ENCODE assay signal across 9 cellular contexts in the genomic region with DNA sequence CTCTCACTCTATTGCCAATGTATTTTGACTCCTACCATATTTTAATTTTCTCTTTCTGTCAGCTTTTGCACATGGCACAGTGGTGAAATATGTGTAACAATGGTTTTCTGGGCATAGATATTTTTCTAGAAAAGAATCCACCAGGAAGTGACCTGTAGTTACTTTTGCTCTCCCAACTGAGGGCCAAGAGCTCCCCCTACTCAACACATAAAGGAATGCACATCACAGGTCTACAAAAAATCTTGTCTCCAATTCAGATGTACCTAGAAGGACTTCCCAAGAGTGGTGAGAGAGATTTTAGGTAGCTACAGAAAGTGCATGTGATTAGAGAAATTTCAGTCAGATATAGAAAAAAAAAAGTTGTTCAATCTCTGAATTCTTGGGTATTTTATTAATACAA. TPM values are rescaled to one million over a fixed set of nuclear protein-coding genes. Genes with fewer than 3 reads are reported as not detected.
DNase-seq lines count a peak whose midpoint lies in the region; ATAC-seq, FAIRE-seq and TF ChIP-seq lines count a peak whose summit lies in the region.
"Had no signal": no experiment of that assay in that cellular context is flagged by ENCODE, and none has a peak within 500 bp of the region (broad histone marks: within the 10 kb centered on the region; RNA-seq: fewer than 3 reads in every experiment).

No MANE protein-coding gene starts in this region.

- no peaks in the 10 kb centered on the region for H4K20me1 ChIP-seq in HepG2 (ENCODE audit: insufficient read depth, low read length)

- POLR2A ChIA-PET in HepG2 (lab: Yijun Ruan, JAX): no interaction called here

- intact Hi-C loops in HepG2 (cut with micrococcal nuclease; ENCODE audit: unreplicated experiment): loop anchor here (1.0 to 5.0 kb wide), 3 partner anchors 19 to 503 kb away; no protein-coding TSS in a partner anchor
- intact Hi-C loops in head of caudate nucleus (cut with DNase I): no loop called here

- ATAC-seq in HepG2 (peak; percentile 70), GM19395 (IDR thresholded peaks at IDR 0.05; ENCODE audit: unreplicated experiment) (no peak)

- in situ Hi-C loops in KBM-7 (cut with MboI; ENCODE audit: low pct_unique_long_range_greater_than_20kb, low sequenced_read_pairs) (no loop called here), HepG2 (cut with HindIII; ENCODE audit: extremely low pct_ligation_motif_present, low pct_unique_long_range_greater_than_20kb) (no loop called here)

- H3K79me2 ChIP-seq in HepG2 (ENCODE audit: insufficient read depth, low read length): no peaks in the 10 kb centered on the region

- no peak overlapping the region for H2AFZ ChIP-seq in HepG2 (ENCODE audit: low read length)

- CTCF ChIA-PET in HepG2 (lab: Yijun Ruan, JAX; ENCODE audit: low intra/inter-chr PET ratio, low total read pairs): no interaction called here

- DNase-seq in KBM-7: peak; percentile 17
- DNase-seq in SK-N-DZ (ENCODE audit: low spot score): peak; percentile 61
- peak; percentile 33 for DNase-seq in HepG2 (ENCODE audit: low spot score)
- no peak for DNase-seq in AG08395 (ENCODE audit: low spot score)
- DNase-seq in activated naive CD4-positive, alpha-beta T cell (lab: John Stamatoyannopoulos, UW): no peak
- no peak for DNase-seq in head of caudate nucleus
- DNase-seq: activated naive CD8-positive, alpha-beta T cell treated with anti-CD3 and anti-CD28 coated beads for 36 hours had no signal

- H3K27ac ChIP-seq in HepG2 (ENCODE audit: extremely low read length, insufficient read depth, low read length): no peak overlapping the region

- H3K9me3 ChIP-seq in HepG2 (ENCODE audit: low read length): no peaks in the 10 kb centered on the region

- peak; percentile 38; the same call in 1 of the 3 replicates for TF ChIP-seq CTCF in GM12872 (IDR thresholded peaks at IDR 0.05; ENCODE audit: insufficient read depth, low read depth, low read length)
- peak; percentile 48 for TF ChIP-seq CTCF in HepG2 (CRISPR knock-in tag; IDR thresholded peaks at IDR 0.05)

- TF ChIP-seq EP300 in HepG2 (IDR thresholded peaks at IDR 0.05; ENCODE audit: low read depth in 2 of 2, low read length in 2 of 2): no peak
- no peak for TF ChIP-seq EP300 in HepG2 (CRISPR knock-in tag; IDR thresholded peaks at IDR 0.05; ENCODE audit: borderline replicate concordance)

- H3K4me2 ChIP-seq in HepG2 (ENCODE audit: low read depth, low read length): no peak overlapping the region

- H3K27me3 ChIP-seq in HepG2 (ENCODE audit: control insufficient read depth in 1 of 2, insufficient read depth in 2 of 2, low read length in 2 of 2): no peaks in the 10 kb centered on the region

- no peak overlapping the region for H3K4me3 ChIP-seq in HepG2 (replicated peaks in 1 of 3; ENCODE audit: insufficient read depth in 1 of 3, low read depth in 2 of 3, low read length in 3 of 3)

- no peaks in the 10 kb centered on the region for H3K36me3 ChIP-seq in HepG2 (replicated peaks in 1 of 2; ENCODE audit: control insufficient read depth in 1 of 2, insufficient read depth in 2 of 2, low read length in 2 of 2)

- peak; percentile 60 for FAIRE-seq in HepG2 (lab: Jason Lieb, UNC)

- H3K4me1 ChIP-seq in HepG2 (ENCODE audit: insufficient read depth, low read length): no peaks in the 10 kb centered on the region

- BruUV-seq in HepG2 (replicated peaks; lab: Mats Ljungman, UMichigan): no TSS peak

- H3K9ac ChIP-seq in HepG2 (ENCODE audit: insufficient read depth, low read depth, low read length): no peak overlapping the region

- TF ChIP-seq RAD21 in HepG2 (CRISPR knock-in tag; IDR thresholded peaks at IDR 0.05): peak; percentile 23; the same call in 1 of the 2 replicates

- no peak for TF ChIP-seq POLR2A in HepG2 (IDR thresholded peaks at IDR 0.05; ENCODE audit: insufficient read depth in 1 of 2, low read depth in 2 of 2, low read length in 2 of 2)

TF ChIP-seq in HepG2, 621 proteins besides CTCF, POLR2A, EP300 and RAD21:
- TF ChIP-seq ELF3 (CRISPR knock-in tag; IDR thresholded peaks at IDR 0.05) (peak; percentile 49; the same call in 1 of the 2 replicates), STAG1 (CRISPR knock-in tag; IDR thresholded peaks at IDR 0.05) (peak; percentile 58), TAF1 (CRISPR knock-in tag; IDR thresholded peaks at IDR 0.05) (no peak), GABPA (IDR thresholded peaks at IDR 0.05; ENCODE audit: low read depth, low read length) (no peak), GABPA (CRISPR knock-in tag; IDR thresholded peaks at IDR 0.05; ENCODE audit: low read depth) (peak; percentile 15; the same call in 1 of the 2 replicates), SMC3 (IDR thresholded peaks at IDR 0.05; ENCODE audit: low read length) (0 out of 2 replicates have a peak, but pooled peaks have one; percentile 11)
- TF ChIP-seq, protein P1, sequence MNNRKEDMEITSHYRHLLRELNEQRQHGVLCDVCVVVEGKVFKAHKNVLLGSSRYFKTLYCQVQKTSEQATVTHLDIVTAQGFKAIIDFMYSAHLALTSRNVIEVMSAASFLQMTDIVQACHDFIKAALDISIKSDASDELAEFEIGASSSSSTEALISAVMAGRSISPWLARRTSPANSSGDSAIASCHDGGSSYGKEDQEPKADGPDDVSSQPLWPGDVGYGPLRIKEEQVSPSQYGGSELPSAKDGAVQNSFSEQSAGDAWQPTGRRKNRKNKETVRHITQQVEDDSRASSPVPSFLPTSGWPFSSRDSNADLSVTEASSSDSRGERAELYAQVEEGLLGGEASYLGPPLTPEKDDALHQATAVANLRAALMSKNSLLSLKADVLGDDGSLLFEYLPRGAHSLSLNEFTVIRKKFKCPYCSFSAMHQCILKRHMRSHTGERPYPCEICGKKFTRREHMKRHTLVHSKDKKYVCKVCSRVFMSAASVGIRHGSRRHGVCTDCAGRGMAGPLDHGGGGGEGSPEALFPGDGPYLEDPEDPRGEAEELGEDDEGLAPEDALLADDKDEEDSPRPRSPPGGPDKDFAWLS (CRISPR knock-in tag; IDR thresholded peaks at IDR 0.05; ENCODE audit: borderline replicate concordance): no peak
TF ChIP-seq in HepG2: peak in this region for 4.

RNA-seq across cellular contexts. Expression of a gene that starts 15.6 kb away (rescaled TPM):
- polyA plus RNA-seq in SK-N-DZ (2014; cell fraction: cytosol; rRNA removed): 0.82 TPM in 1 of 2 replicates, not detected in the other
- not detected in 2 replicates for polyA plus RNA-seq in SK-N-DZ (2014; cell fraction: nucleus; rRNA removed)
- not detected in 2 replicates for total RNA-seq in HepG2 (2016; rRNA removed; fragmentation: Illumina TruSeq; extraction: Trizol)
- total RNA-seq in HepG2 (2016; cell fraction: cytosol; rRNA removed; fragmentation: Illumina TruSeq; extraction: Trizol; ENCODE audit: low read depth): not detected in 2 replicates
- not detected in 2 replicates for total RNA-seq in HepG2 (2016; cell fraction: insoluble cytoplasmic fraction; rRNA removed; fragmentation: Illumina TruSeq; extraction: Trizol)
- total RNA-seq in HepG2 (2016; cell fraction: membrane; rRNA removed; fragmentation: Illumina TruSeq; extraction: Trizol): not detected in 2 replicates
- total RNA-seq in HepG2 (2016; cell fraction: nucleus; rRNA removed; fragmentation: Illumina TruSeq; extraction: Trizol): not detected in 2 replicates
- not detected in 2 replicates for polyA plus RNA-seq in HepG2 (2011; rRNA removed)
- not detected in 2 replicates for polyA plus RNA-seq in HepG2 (2011; cell fraction: cytosol; rRNA removed)
- polyA plus RNA-seq in HepG2 (2011; cell fraction: nucleus; rRNA removed): not detected in 2 replicates
- not detected in 2 replicates for polyA plus RNA-seq in HepG2 (2012)
- polyA plus RNA-seq in HepG2 (2016; cell fraction: cytosol; fragmentation: Illumina TruSeq; extraction: Trizol; ENCODE audit: low read depth): not detected in 2 replicates
- polyA plus RNA-seq in HepG2 (2016; cell fraction: insoluble cytoplasmic fraction; fragmentation: Illumina TruSeq; extraction: Trizol; ENCODE audit: low read depth): not detected in 2 replicates
- polyA plus RNA-seq in HepG2 (2016; cell fraction: membrane; fragmentation: Illumina TruSeq; extraction: Trizol; ENCODE audit: low read depth): not detected in 2 replicates
- not detected in 2 replicates for polyA plus RNA-seq in HepG2 (2016; cell fraction: nucleus; fragmentation: Illumina TruSeq; extraction: Trizol; ENCODE audit: insufficient read depth, low read depth)
- not detected in 2 replicates for polyA minus RNA-seq in HepG2 (2011; rRNA and poly(A)+ RNA removed; ENCODE audit: low replicate concordance)
- polyA minus RNA-seq in HepG2 (2011; cell fraction: cytosol; rRNA and poly(A)+ RNA removed): not detected in 2 replicates
- polyA minus RNA-seq in HepG2 (2011; cell fraction: nucleus; rRNA and poly(A)+ RNA removed): not detected in 2 replicates
- total RNA-seq: activated naive CD8-positive, alpha-beta T cell treated with anti-CD3 and anti-CD28 coated beads for 36 hours had no signal

RNA-seq across cellular contexts. Expression of a gene that starts 53.1 kb away (rescaled TPM):
- not detected in 2 replicates for polyA plus RNA-seq in SK-N-DZ (2014; cell fraction: cytosol; rRNA removed)
- not detected in 2 replicates for polyA plus RNA-seq in SK-N-DZ (2014; cell fraction: nucleus; rRNA removed)
- total RNA-seq in HepG2 (2016; rRNA removed; fragmentation: Illumina TruSeq; extraction: Trizol): not detected in 2 replicates
- not detected in 2 replicates for total RNA-seq in HepG2 (2016; cell fraction: cytosol; rRNA removed; fragmentation: Illumina TruSeq; extraction: Trizol; ENCODE audit: low read depth)
- total RNA-seq in HepG2 (2016; cell fraction: insoluble cytoplasmic fraction; rRNA removed; fragmentation: Illumina TruSeq; extraction: Trizol): not detected in 2 replicates
- not detected in 2 replicates for total RNA-seq in HepG2 (2016; cell fraction: membrane; rRNA removed; fragmentation: Illumina TruSeq; extraction: Trizol)
- not detected in 2 replicates for total RNA-seq in HepG2 (2016; cell fraction: nucleus; rRNA removed; fragmentation: Illumina TruSeq; extraction: Trizol)
- not detected in 2 replicates for polyA plus RNA-seq in HepG2 (2011; rRNA removed)
- polyA plus RNA-seq in HepG2 (2011; cell fraction: cytosol; rRNA removed): not detected in 2 replicates
- not detected in 2 replicates for polyA plus RNA-seq in HepG2 (2011; cell fraction: nucleus; rRNA removed)
- not detected in 2 replicates for polyA plus RNA-seq in HepG2 (2012)
- polyA plus RNA-seq in HepG2 (2016; cell fraction: cytosol; fragmentation: Illumina TruSeq; extraction: Trizol; ENCODE audit: low read depth): not detected in 2 replicates
- not detected in 2 replicates for polyA plus RNA-seq in HepG2 (2016; cell fraction: insoluble cytoplasmic fraction; fragmentation: Illumina TruSeq; extraction: Trizol; ENCODE audit: low read depth)
- polyA plus RNA-seq in HepG2 (2016; cell fraction: membrane; fragmentation: Illumina TruSeq; extraction: Trizol; ENCODE audit: low read depth): not detected in 2 replicates
- not detected in 2 replicates for polyA plus RNA-seq in HepG2 (2016; cell fraction: nucleus; fragmentation: Illumina TruSeq; extraction: Trizol; ENCODE audit: insufficient read depth, low read depth)
- not detected in 2 replicates for polyA minus RNA-seq in HepG2 (2011; rRNA and poly(A)+ RNA removed; ENCODE audit: low replicate concordance)
- polyA minus RNA-seq in HepG2 (2011; cell fraction: cytosol; rRNA and poly(A)+ RNA removed): not detected in 2 replicates
- polyA minus RNA-seq in HepG2 (2011; cell fraction: nucleus; rRNA and poly(A)+ RNA removed): not detected in 2 replicates
- total RNA-seq: activated naive CD8-positive, alpha-beta T cell treated with anti-CD3 and anti-CD28 coated beads for 36 hours had no signal

Comparison
In these comparisons a context has a peak if more than half of its experiments do, and no peak if none do; other contexts are left out.
1. DNase-seq: peak in KBM-7 (single experiment), SK-N-DZ (single experiment) and HepG2 (single experiment); none in AG08395 (single experiment), activated naive CD4-positive, alpha-beta T cell (0 of 4) and head of caudate nucleus (0 of 42).